ENCODE assay signal across 18 cellular contexts in genomic region chr4:69056921-69057562, GRCh38. TPM values are rescaled to one million over a fixed set of nuclear protein-coding genes. Genes with fewer than 3 reads are reported as not detected.
DNase-seq lines count a peak whose midpoint lies in the region; ATAC-seq and TF ChIP-seq lines count a peak whose summit lies in the region.
"Had no signal": no experiment of that assay in that cellular context is flagged by ENCODE, and none has a peak within 500 bp of the region (broad histone marks: within the 10 kb centered on the region; RNA-seq: fewer than 3 reads in every experiment).

No MANE protein-coding gene starts in this region.

- no peak overlapping the region for H3K27ac ChIP-seq in IMR-90 (ENCODE audit: insufficient read depth, low read length)
- peak overlapping the region; percentile 3 for H3K27ac ChIP-seq in endodermal cell (ENCODE audit: low read depth, low read length)
- H3K27ac ChIP-seq: foreskin keratinocyte had no signal

- H3K27ac Mint-ChIP-seq in endodermal cell (no peak overlapping the region), nephron progenitor cell (peak overlapping the region; percentile 31)
- no peak overlapping the region for H3K27ac Mint-ChIP-seq in stimulated activated memory B cell treated with anti-CD40 and anti-IgM and Interleukin-4, amounts not matched to agents 10 μg/mL and 1 μg/mL and 100 μg/mL, for 72 hours
- H3K27ac Mint-ChIP-seq: T-helper 17 cell had no signal

- peak; percentile 10 for DNase-seq in IMR-90
- no peak for DNase-seq in endodermal cell
- no peak for DNase-seq in nephron progenitor cell
- no peak for DNase-seq in activated CD4-positive, CD25-positive, alpha-beta regulatory T cell (lab: John Stamatoyannopoulos, UW)
- DNase-seq in hippocampal formation (lab: John Stamatoyannopoulos, UW), result no peak
- no peak for DNase-seq in Right ventricle myocardium superior
- DNase-seq: activated CD4-positive, alpha-beta T cell treated with anti-CD3 and anti-CD28 coated beads, Interleukin-2, amount 50 U/mL, for 4 hours; aorta; DMS79 treated with DMSO at 0.1 percent for 48 hours; foreskin keratinocyte; left lung; NCI-H1092; NCI-H345; posterior cingulate gyrus; stimulated activated CD4-positive, alpha-beta T cell treated with anti-CD3 and anti-CD28 coated beads, Interleukin-2, amount 100 ng/mL, for 24 hours; T-helper 17 cell had no signal

- WGBS in IMR-90 (ENCODE audit: extremely low coverage in 2 of 2, insufficient read length in 1 of 2), 2 experiments, result no CpG with 5 or more reads among the region's 4 CpGs
- 86% methylated on average over 4 of the region's 4 CpGs; no CpG with 5 or more reads in 1 of the 2 experiments for WGBS in endodermal cell (ENCODE audit: insufficient coverage in 1 of 2, insufficient read length in 1 of 2), 2 experiments

- TF ChIP-seq CTCF in IMR-90 (conservative IDR thresholded peaks at IDR 0.05; ENCODE audit: low read depth, low read length) (no peak), endodermal cell (conservative IDR thresholded peaks at IDR 0.05) (no peak), nephron progenitor cell (IDR thresholded peaks at IDR 0.05) (no peak)

- no peaks in the 10 kb centered on the region for H3K36me3 Mint-ChIP-seq in endodermal cell (ENCODE audit: low read depth)
- H3K36me3 Mint-ChIP-seq in nephron progenitor cell (ENCODE audit: low read depth), result no peaks in the 10 kb centered on the region
- H3K36me3 Mint-ChIP-seq in stimulated activated memory B cell treated with anti-CD40 and anti-IgM and Interleukin-4, amounts not matched to agents 10 μg/mL and 1 μg/mL and 100 μg/mL, for 72 hours, result no peaks in the 10 kb centered on the region

- in situ Hi-C loops in IMR-90 (cut with MboI; ENCODE audit: low sequenced_read_pairs), result no loop called here

- peak overlapping the region; percentile 65; the same call in 1 of the 2 replicates for H2BK20ac ChIP-seq in IMR-90 (ENCODE audit: low read depth, low read length)

- TF ChIP-seq POLR2A in IMR-90 (IDR thresholded peaks at IDR 0.05; ENCODE audit: low read depth, low read length), result no peak

- H2AK5ac ChIP-seq in IMR-90 (ENCODE audit: low read depth, low read length), result no peak overlapping the region

- H2BK15ac ChIP-seq in IMR-90 (ENCODE audit: low read depth, low read length), result no peak overlapping the region

- no peak overlapping the region for H3K23ac ChIP-seq in IMR-90 (ENCODE audit: low read depth, low read length)

- H3K27me3 Mint-ChIP-seq in endodermal cell (ENCODE audit: insufficient read depth) (peaks cover 11% of the 10 kb centered on the region), nephron progenitor cell (ENCODE audit: low read depth, poor library complexity) (peaks cover 5% of the 10 kb centered on the region)
- H3K27me3 Mint-ChIP-seq in stimulated activated memory B cell treated with anti-CD40 and anti-IgM and Interleukin-4, amounts not matched to agents 10 μg/mL and 1 μg/mL and 100 μg/mL, for 72 hours, result no peaks in the 10 kb centered on the region
- H3K27me3 Mint-ChIP-seq: T-helper 17 cell had no signal

- POLR2A ChIA-PET in IMR-90 (lab: Charles Lee; ENCODE audit: unreplicated experiment), result no interaction called here

- peak overlapping the region; percentile 60; the same call in 1 of the 2 replicates for H2BK120ac ChIP-seq in IMR-90 (ENCODE audit: low read depth, low read length)

- peaks cover 14% of the 10 kb centered on the region for H3K4me1 Mint-ChIP-seq in endodermal cell
- peaks cover 34% of the 10 kb centered on the region for H3K4me1 Mint-ChIP-seq in nephron progenitor cell
- no peaks in the 10 kb centered on the region for H3K4me1 Mint-ChIP-seq in stimulated activated memory B cell treated with anti-CD40 and anti-IgM and Interleukin-4, amounts not matched to agents 10 μg/mL and 1 μg/mL and 100 μg/mL, for 72 hours
- H3K4me1 Mint-ChIP-seq: T-helper 17 cell had no signal

- no peak for ATAC-seq in IMR-90 (ENCODE audit: low read depth)
- no peak for ATAC-seq in stimulated activated memory B cell treated with anti-CD40 and anti-IgM and Interleukin-4, amounts not matched to agents 10 μg/mL and 1 μg/mL and 100 μg/mL, for 72 hours
- no peak for ATAC-seq in Right ventricle myocardium superior (ENCODE audit: poor library complexity)
- ATAC-seq: T-helper 17 cell had no signal

- no peak for TF ChIP-seq RAD21 in IMR-90 (IDR thresholded peaks at IDR 0.05; ENCODE audit: low read length)

- H3K4ac ChIP-seq in IMR-90 (ENCODE audit: low read depth, low read length), result no peak overlapping the region

- intact Hi-C loops in IMR-90 (cut with micrococcal nuclease), result no loop called here
- intact Hi-C loops in Right ventricle myocardium superior (cut with DNase I), result no loop called here

- H3K4me1 ChIP-seq in IMR-90 (ENCODE audit: control insufficient read depth, insufficient read depth, low read length) (peaks cover 5% of the 10 kb centered on the region), endodermal cell (ENCODE audit: control insufficient read depth, insufficient read depth, low read length) (no peaks in the 10 kb centered on the region)
- H3K4me1 ChIP-seq: left lung had no signal

- peak overlapping the region; percentile 5; the same call in 1 of the 2 replicates for H3K18ac ChIP-seq in IMR-90 (ENCODE audit: low read depth, low read length)

- dilution Hi-C loops in IMR-90 (cut with HindIII; ENCODE audit: low sequenced_read_pairs, unreplicated experiment), result no loop called here

- no peaks in the 10 kb centered on the region for H3K79me1 ChIP-seq in IMR-90 (ENCODE audit: low read depth in 1 of 2, low read length in 2 of 2)

- no peak overlapping the region for H4K5ac ChIP-seq in IMR-90 (ENCODE audit: low read depth, low read length)

- H3K4me3 ChIP-seq in GM08714 (ENCODE audit: low read length) (peak overlapping the region; percentile 74; the same call in 1 of the 2 replicates), IMR-90 (ENCODE audit: insufficient read depth, low read depth, low read length) (no peak overlapping the region), endodermal cell (ENCODE audit: low read length) (no peak overlapping the region)
- H3K4me3 ChIP-seq: left lung had no signal

- H2AK9ac ChIP-seq in IMR-90 (replicated peaks; ENCODE audit: low read depth, low read length, poor library complexity), result no peak overlapping the region

- peak overlapping the region; percentile 29 for H2BK5ac ChIP-seq in IMR-90 (ENCODE audit: low read depth, low read length, poor library complexity, severe bottlenecking)

- peak overlapping the region; percentile 39 to 48; a peak in 1 of 4 replicates for H4K8ac ChIP-seq in IMR-90 (ENCODE audit: low read depth in 2 of 2, low read length in 2 of 2)

- no TSS peak for BruUV-seq in IMR-90 (replicated peaks; lab: Mats Ljungman, UMichigan)

- H3K9ac ChIP-seq in IMR-90 (ENCODE audit: low read depth, low read length) (no peak overlapping the region), endodermal cell (ENCODE audit: extremely low read depth, low read length, poor library complexity, severe bottlenecking) (no peak overlapping the region)

- H3K14ac ChIP-seq in IMR-90 (replicated peaks; ENCODE audit: low read depth, low read length), result no peak overlapping the region

- H3K36me3 ChIP-seq in IMR-90 (ENCODE audit: control insufficient read depth, insufficient read depth, low read length) (no peaks in the 10 kb centered on the region), endodermal cell (ENCODE audit: control insufficient read depth, insufficient read depth, low read length) (no peaks in the 10 kb centered on the region)
- H3K36me3 ChIP-seq: left lung had no signal

- H3K56ac ChIP-seq in IMR-90 (ENCODE audit: extremely low read depth, insufficient read depth, low read length), result no peak overlapping the region

- no peaks in the 10 kb centered on the region for H3K27me3 ChIP-seq in IMR-90 (ENCODE audit: control insufficient read depth, insufficient read depth, low read length)
- H3K27me3 ChIP-seq in endodermal cell (ENCODE audit: control insufficient read depth, insufficient read depth, low read length, poor library complexity, severe bottlenecking), result peaks cover 15% of the 10 kb centered on the region
- H3K27me3 ChIP-seq: foreskin keratinocyte, left lung had no signal

- H3K9me3 ChIP-seq in IMR-90 (ENCODE audit: control insufficient read depth, insufficient read depth, low read length) (no peaks in the 10 kb centered on the region), endodermal cell (ENCODE audit: control insufficient read depth, low read length) (no peaks in the 10 kb centered on the region)
- H3K9me3 ChIP-seq: left lung had no signal

- CTCF ChIA-PET in IMR-90 (lab: Yijun Ruan, JAX), result no interaction called here

- no peaks in the 10 kb centered on the region for H3K9me3 Mint-ChIP-seq in endodermal cell
- no peaks in the 10 kb centered on the region for H3K9me3 Mint-ChIP-seq in nephron progenitor cell
- no peaks in the 10 kb centered on the region for H3K9me3 Mint-ChIP-seq in stimulated activated memory B cell treated with anti-CD40 and anti-IgM and Interleukin-4, amounts not matched to agents 10 μg/mL and 1 μg/mL and 100 μg/mL, for 72 hours

- no peak overlapping the region; the same call in 1 of the 2 replicates for H4K91ac ChIP-seq in IMR-90 (ENCODE audit: insufficient read depth, low read depth, low read length)

- H3K9me1 ChIP-seq in IMR-90 (ENCODE audit: insufficient read depth, low read length), result no peaks in the 10 kb centered on the region

- no peak overlapping the region for H3K4me2 ChIP-seq in IMR-90 (ENCODE audit: low read depth, low read length)

- no peaks in the 10 kb centered on the region for H4K20me1 ChIP-seq in IMR-90 (ENCODE audit: insufficient read depth, low read length)

- H3K4me3 Mint-ChIP-seq in endodermal cell, result no peak overlapping the region
- H3K4me3 Mint-ChIP-seq in nephron progenitor cell, result no peak overlapping the region
- H3K4me3 Mint-ChIP-seq in stimulated activated memory B cell treated with anti-CD40 and anti-IgM and Interleukin-4, amounts not matched to agents 10 μg/mL and 1 μg/mL and 100 μg/mL, for 72 hours, result no peak overlapping the region
- H3K4me3 Mint-ChIP-seq: T-helper 17 cell had no signal

- H2AFZ ChIP-seq in IMR-90 (replicated peaks; ENCODE audit: low read length, poor library complexity), result peak overlapping the region; percentile 72

TF ChIP-seq in IMR-90, 13 proteins besides CTCF, POLR2A, EP300 and RAD21:
- TF ChIP-seq MAFK (IDR thresholded peaks at IDR 0.05; ENCODE audit: low read depth, low read length) (no peak), NFE2L2 (IDR thresholded peaks at IDR 0.05; ENCODE audit: low read depth, low read length) (peak; percentile 66)

RNA-seq across cellular contexts. Expression of gene UGT2B7, which starts 39.2 kb away (rescaled TPM):
- total RNA-seq in IMR-90 (2012; rRNA removed) (not detected in 2 replicates), endodermal cell (not detected), Right ventricle myocardium superior (not detected)
- polyA plus RNA-seq in IMR-90 (2012; rRNA removed), result 0.10 TPM in 1 of 2 replicates, not detected in the other
- 0.04 TPM in 1 of 2 replicates, not detected in the other for polyA plus RNA-seq in IMR-90 (2012; cell fraction: cytosol; rRNA removed)
- not detected in 2 replicates for polyA plus RNA-seq in IMR-90 (2012; cell fraction: nucleus; rRNA removed; ENCODE audit: low replicate concordance)
- polyA plus RNA-seq in endodermal cell (2013, experiment 1 of 2), result 0.64 TPM
- polyA plus RNA-seq in endodermal cell (2013, experiment 2 of 2), result 1.2 TPM
- total RNA-seq: aorta, foreskin keratinocyte, T-helper 17 cell had no signal
